ENCODE assay signal across 28 cellular contexts in genomic region chr7:16299853-16300252, GRCh38.
DNase-seq lines count a peak whose midpoint lies in the region; ATAC-seq and TF ChIP-seq lines count a peak whose summit lies in the region.
"Had no signal": no experiment of that assay in that cellular context is flagged by ENCODE, and none has a peak within 500 bp of the region (broad histone marks: within the 10 kb centered on the region; RNA-seq: fewer than 3 reads in every experiment).

No MANE protein-coding gene starts in this region.

- H3K36me3 Mint-ChIP-seq in HFFc6 (ENCODE audit: low read depth), result no peaks in the 10 kb centered on the region
- H3K36me3 Mint-ChIP-seq: CD14-positive monocyte had no signal

- H2BK12ac ChIP-seq in trophoblast cell (ENCODE audit: low read length), result no peak overlapping the region

- no peak overlapping the region for H3K23ac ChIP-seq in trophoblast cell (ENCODE audit: low read length)

- TF ChIP-seq CTCF in PC-3 (conservative IDR thresholded peaks at IDR 0.05; ENCODE audit: low read depth, low read length) (no peak), HFFc6 (IDR thresholded peaks at IDR 0.05) (no peak), heart right ventricle (IDR thresholded peaks at IDR 0.05) (no peak)

- no peaks in the 10 kb centered on the region for H3K9me2 ChIP-seq in PC-3 (replicated peaks; ENCODE audit: low read length)
- H3K9me2 ChIP-seq: SK-N-SH had no signal

- H3K4ac ChIP-seq in trophoblast cell (ENCODE audit: low read depth, low read length), result no peak overlapping the region

- H3K4me1 ChIP-seq in PC-3 (ENCODE audit: insufficient read depth, low read length), result peaks cover 6% of the 10 kb centered on the region; the same call in 1 of the 2 replicates
- peaks cover 0 to 6% (median 0%) of the 10 kb centered on the region in 9 donors for H3K4me1 ChIP-seq in heart right ventricle
- no peaks in the 10 kb centered on the region for H3K4me1 ChIP-seq in trophoblast cell (ENCODE audit: control insufficient read depth in 1 of 2, insufficient read depth in 2 of 2, low read length in 2 of 2)

- H3K9ac ChIP-seq in PC-3 (ENCODE audit: low read length) (no peak overlapping the region), trophoblast cell (ENCODE audit: low read length) (no peak overlapping the region)
- H3K9ac ChIP-seq: SK-N-SH had no signal

- H2AFZ ChIP-seq in PC-3 (ENCODE audit: low read length) (no peak overlapping the region), trophoblast cell (ENCODE audit: insufficient read depth, low read length, poor library complexity) (no peak overlapping the region)

- 92 to 95% methylated on average over 5 of the region's 5 CpGs for WGBS in heart right ventricle, 2 donors
- WGBS in trophoblast cell (ENCODE audit: extremely low coverage, insufficient coverage, insufficient read length), result no CpG with 5 or more reads among the region's 5 CpGs

- H3K4me1 Mint-ChIP-seq in HFFc6 (ENCODE audit: low read depth), result no peaks in the 10 kb centered on the region
- H3K4me1 Mint-ChIP-seq: CD14-positive monocyte; CD8-positive, alpha-beta memory T cell had no signal

- H3K14ac ChIP-seq in trophoblast cell (ENCODE audit: low read length), result no peak overlapping the region

- H4K91ac ChIP-seq in trophoblast cell (ENCODE audit: low read depth, low read length), result no peak overlapping the region

- no peak overlapping the region for H3K4me3 ChIP-seq in PC-3 (ENCODE audit: low read length)
- H3K4me3 ChIP-seq in heart right ventricle, result no peak overlapping the region
- H3K4me3 ChIP-seq in trophoblast cell (ENCODE audit: low read depth, low read length), result no peak overlapping the region
- H3K4me3 ChIP-seq: GM12878 had no signal

- H3K9me3 Mint-ChIP-seq in HFFc6, result no peaks in the 10 kb centered on the region

- H3K4me3 Mint-ChIP-seq in HFFc6, result no peak overlapping the region
- H3K4me3 Mint-ChIP-seq: CD14-positive monocyte; CD8-positive, alpha-beta memory T cell had no signal

- H3K27me3 ChIP-seq in PC-3 (ENCODE audit: low read length) (no peaks in the 10 kb centered on the region), heart right ventricle (no peaks in the 10 kb centered on the region), trophoblast cell (ENCODE audit: insufficient read depth, low read length) (no peaks in the 10 kb centered on the region)
- H3K27me3 ChIP-seq: BE2C had no signal

- no peak overlapping the region for H3K4me2 ChIP-seq in PC-3 (ENCODE audit: low read length)
- H3K4me2 ChIP-seq in trophoblast cell (ENCODE audit: low read length), result no peak overlapping the region
- H3K4me2 ChIP-seq: SK-N-SH had no signal

- no peaks in the 10 kb centered on the region for H3K9me3 ChIP-seq in PC-3 (ENCODE audit: low read length)
- no peaks in the 10 kb centered on the region for H3K9me3 ChIP-seq in heart right ventricle
- H3K9me3 ChIP-seq in trophoblast cell (ENCODE audit: insufficient read depth, low read depth, low read length), result no peaks in the 10 kb centered on the region
- H3K9me3 ChIP-seq: BE2C, SK-N-SH had no signal

- no peak overlapping the region for H2BK5ac ChIP-seq in trophoblast cell (ENCODE audit: low read depth, low read length, poor library complexity)

- no peak overlapping the region for H2AK5ac ChIP-seq in trophoblast cell (ENCODE audit: low read length)

- H3F3A ChIP-seq in PC-3 (ENCODE audit: low read length, unreplicated experiment), result no peaks in the 10 kb centered on the region

- DNase-seq in DMS153 (lab: John Stamatoyannopoulos, UW) (peak; percentile 23), DMS153 treated with DMSO at 0.1 percent for 48 hours (lab: John Stamatoyannopoulos, UW; ENCODE audit: unreplicated experiment) (no peak), PC-3 (peak; percentile 29), fibroblast of gingiva (ENCODE audit: low read depth) (peak; percentile 2), HFFc6 (no peak), heart right ventricle (no peak), trophoblast cell (no peak)
- DNase-seq: ACHN; BE2C; CD8-positive, alpha-beta memory T cell; DMS79; EL; KG1; NCI-H1048; NCI-H1417 treated with DMSO at 0.1 percent for 48 hours; NCI-H1694 treated with DMSO at 0.1 percent for 48 hours; NCI-H2081 treated with DMSO at 0.1 percent for 48 hours; NCI-H2171; NCI-H226; NCI-H510A treated with DMSO at 0.1 percent for 48 hours; NCI-H774; SK-N-SH; SW 1271 had no signal

- ATAC-seq in PC-3 (peak; percentile 64), HG03457 (IDR thresholded peaks at IDR 0.05; ENCODE audit: unreplicated experiment) (no peak), heart right ventricle (no peak)
- ATAC-seq: GM12878, HCT116 had no signal

- no peaks in the 10 kb centered on the region for H4K20me1 ChIP-seq in PC-3 (ENCODE audit: low read length)

- POLR2A ChIA-PET in PC-3 (lab: Charles Lee; ENCODE audit: unreplicated experiment), result no interaction called here

- no peak overlapping the region for H3K27ac Mint-ChIP-seq in HFFc6
- H3K27ac Mint-ChIP-seq: CD14-positive monocyte; CD8-positive, alpha-beta memory T cell had no signal

- H4K12ac ChIP-seq in trophoblast cell (ENCODE audit: low read depth, low read length), result no peak overlapping the region

- CTCF ChIA-PET in PC-3 (lab: Charles Lee), result interaction anchor here (0.6 kb wide), 1 partner anchor 265 kb away, joined by 3 read pairs; no protein-coding TSS in a partner anchor

- no peak overlapping the region for H2BK120ac ChIP-seq in trophoblast cell (ENCODE audit: insufficient read depth, low read length, poor library complexity)

- no TSS peak for BruUV-seq in PC-3 (replicated peaks; lab: Mats Ljungman, UMichigan)

- H4K8ac ChIP-seq in trophoblast cell (ENCODE audit: low read depth, low read length), result no peak overlapping the region

- H3K79me2 ChIP-seq in PC-3 (ENCODE audit: low read length) (no peaks in the 10 kb centered on the region), trophoblast cell (ENCODE audit: control insufficient read depth, insufficient read depth, low read length, poor library complexity) (no peaks in the 10 kb centered on the region)

- no peak overlapping the region for H3K27ac ChIP-seq in PC-3 (ENCODE audit: low read length)
- no peak overlapping the region for H3K27ac ChIP-seq in heart right ventricle
- H3K27ac ChIP-seq in trophoblast cell (ENCODE audit: low read depth, low read length), result no peak overlapping the region
- H3K27ac ChIP-seq: 22Rv1 had no signal

- intact Hi-C loops in PC-3 (cut with micrococcal nuclease) (no loop called here), heart right ventricle (cut with DNase I) (no loop called here)

- H3K18ac ChIP-seq in trophoblast cell (ENCODE audit: low read length), result no peak overlapping the region

- H3K36me3 ChIP-seq in PC-3 (ENCODE audit: low read depth, low read length) (no peaks in the 10 kb centered on the region), heart right ventricle (no peaks in the 10 kb centered on the region), trophoblast cell (ENCODE audit: control insufficient read depth in 1 of 2, insufficient read depth in 2 of 2, low read length in 2 of 2) (no peaks in the 10 kb centered on the region)
- H3K36me3 ChIP-seq: BE2C had no signal

- no peaks in the 10 kb centered on the region for H3K27me3 Mint-ChIP-seq in HFFc6 (ENCODE audit: insufficient read depth)

- no peaks in the 10 kb centered on the region for H3K79me1 ChIP-seq in trophoblast cell (ENCODE audit: low read length)

Comparison
In these comparisons a context has a peak if more than half of its experiments do, and no peak if none do; other contexts are left out.
1. DNase-seq: peak in DMS153 (single experiment), PC-3 (single experiment) and fibroblast of gingiva (single experiment); none in DMS153 treated with DMSO at 0.1 percent for 48 hours (single experiment), HFFc6 (single experiment), heart right ventricle (0 of 2) and trophoblast cell (0 of 2).